ENCODE assay signal across 33 cellular contexts in genomic region chr4:5139141-5139540, GRCh38.
"Had no signal": no experiment of that assay in that cellular context is flagged by ENCODE, and none has a peak within 500 bp of the region (broad histone marks: within the 10 kb centered on the region; RNA-seq: fewer than 3 reads in every experiment).

No MANE protein-coding gene starts in this region.

- H3K27me3 Mint-ChIP-seq: activated B cell treated with CpG ODN at 0.5 μM for 24 hours; activated CD4-positive, alpha-beta memory T cell treated with anti-CD3 and anti-CD28 coated beads, Interleukin-2, amount 10 ng/mL, durations not matched to agents 7 days and 5 days had no signal

- H3K4me3 Mint-ChIP-seq: activated B cell treated with CpG ODN at 0.5 μM for 24 hours; activated CD4-positive, alpha-beta memory T cell treated with anti-CD3 and anti-CD28 coated beads, Interleukin-2, amount 10 ng/mL, durations not matched to agents 7 days and 5 days; activated naive CD4-positive, alpha-beta T cell treated with anti-CD3 and anti-CD28 coated beads for 36 hours; activated T-cell treated with anti-CD3 and anti-CD28 coated beads, Interleukin-2, amount 50 U/mL, for 4 hours; activated T-helper 1 cell treated with anti-CD3 and anti-CD28 coated beads, Interleukin-12 subunit alpha, Interleukin-12 subunit beta, Interleukin-2, Interleukin-4 antibody, amounts not matched to agents 30 ng/mL and 10 ng/mL and 1 ng/mL, durations not matched to agents 14 hours and 24 hours and 36 hours; T-helper 1 cell treated with Interleukin-12 subunit alpha and Interleukin-12 subunit beta and Interleukin-4 antibody, amounts not matched to agents 30 μg/mL and 1 μg/mL, for 36 hours; T-helper 2 cell treated with Interferon-gamma antibody and Interleukin-4, amounts not matched to agents 5 μg/mL and 100 μg/mL, for 36 hours had no signal

- H3K4me1 ChIP-seq: adrenal gland, breast epithelium, Peyer's patch, SJSA1 had no signal

- H3K4me3 ChIP-seq: adrenal gland, body of pancreas, breast epithelium, K562, Peyer's patch, SJSA1 had no signal

- H3K27me3 ChIP-seq: adrenal gland, body of pancreas, breast epithelium, Peyer's patch, SJSA1 had no signal

- H3K27ac Mint-ChIP-seq: activated B cell treated with CpG ODN at 0.5 μM for 24 hours; activated CD4-positive, alpha-beta memory T cell treated with anti-CD3 and anti-CD28 coated beads, Interleukin-2, amount 10 ng/mL, durations not matched to agents 7 days and 5 days; activated naive CD4-positive, alpha-beta T cell treated with anti-CD3 and anti-CD28 coated beads for 36 hours; activated T-helper 1 cell treated with anti-CD3 and anti-CD28 coated beads, Interleukin-12 subunit alpha, Interleukin-12 subunit beta, Interleukin-2, Interleukin-4 antibody, amounts not matched to agents 30 ng/mL and 10 ng/mL and 1 ng/mL, durations not matched to agents 14 hours and 24 hours and 36 hours; T-helper 1 cell treated with Interleukin-12 subunit alpha and Interleukin-12 subunit beta and Interleukin-4 antibody, amounts not matched to agents 30 μg/mL and 1 μg/mL, for 36 hours; T-helper 2 cell treated with Interferon-gamma antibody and Interleukin-4, amounts not matched to agents 5 μg/mL and 100 μg/mL, for 36 hours had no signal

- H3K9me3 ChIP-seq: adrenal gland, body of pancreas, breast epithelium, Peyer's patch, SJSA1, SK-N-SH had no signal

- H3K27ac ChIP-seq: adrenal gland, breast epithelium, Peyer's patch, SJSA1 had no signal

- H3K4me1 Mint-ChIP-seq: activated B cell treated with CpG ODN at 0.5 μM for 24 hours; activated CD4-positive, alpha-beta memory T cell treated with anti-CD3 and anti-CD28 coated beads, Interleukin-2, amount 10 ng/mL, durations not matched to agents 7 days and 5 days had no signal

- H3K9me3 Mint-ChIP-seq: activated B cell treated with CpG ODN at 0.5 μM for 24 hours; activated CD4-positive, alpha-beta memory T cell treated with anti-CD3 and anti-CD28 coated beads, Interleukin-2, amount 10 ng/mL, durations not matched to agents 7 days and 5 days; activated naive CD4-positive, alpha-beta T cell treated with anti-CD3 and anti-CD28 coated beads for 36 hours; activated T-cell treated with anti-CD3 and anti-CD28 coated beads, Interleukin-2, amount 50 U/mL, for 4 hours; activated T-helper 1 cell treated with anti-CD3 and anti-CD28 coated beads, Interleukin-12 subunit alpha, Interleukin-12 subunit beta, Interleukin-2, Interleukin-4 antibody, amounts not matched to agents 30 ng/mL and 10 ng/mL and 1 ng/mL, durations not matched to agents 14 hours and 24 hours and 36 hours; T-helper 1 cell treated with Interleukin-12 subunit alpha and Interleukin-12 subunit beta and Interleukin-4 antibody, amounts not matched to agents 30 μg/mL and 1 μg/mL, for 36 hours; T-helper 2 cell treated with Interferon-gamma antibody and Interleukin-4, amounts not matched to agents 5 μg/mL and 100 μg/mL, for 36 hours had no signal

- H3K36me3 Mint-ChIP-seq: activated naive CD4-positive, alpha-beta T cell treated with anti-CD3 and anti-CD28 coated beads, Interleukin-2, amount 50 U/mL, for 72 hours had no signal

- H3K36me3 ChIP-seq: adrenal gland, breast epithelium, Peyer's patch, SJSA1 had no signal

- DNase-seq: activated B cell treated with CpG ODN at 0.5 μM for 24 hours; activated CD4-positive, alpha-beta memory T cell treated with anti-CD3 and anti-CD28 coated beads, Interleukin-2, amount 10 ng/mL, durations not matched to agents 7 days and 5 days; activated CD4-positive, alpha-beta T cell treated with anti-CD3 and anti-CD28 coated beads for 4 hours; activated CD4-positive, alpha-beta T cell treated with anti-CD3 and anti-CD28 coated beads, Interleukin-2, amount 50 U/mL, for 1 hour; activated CD4-positive, CD25-positive, alpha-beta regulatory T cell treated with anti-CD3 and anti-CD28 coated beads, Interleukin-2, amount 50 U/mL, for 72 hours; activated CD8-positive, alpha-beta memory T cell treated with anti-CD3 and anti-CD28 coated beads, Interleukin-2, amount 50 U/mL, for 4 hours; activated gamma-delta T cell treated with Interleukin-2 at 50 U/mL for 16 hours; activated naive CD4-positive, alpha-beta T cell treated with anti-CD3 and anti-CD28 coated beads for 36 hours; activated T-cell treated with anti-CD3 and anti-CD28 coated beads for 4 hours; activated T-cell treated with anti-CD3 and anti-CD28 coated beads, Interleukin-2, amount 50 U/mL, for 4 hours; adrenal gland; body of pancreas; caudate nucleus; NCI-H1092 treated with DMSO at 0.1 percent for 48 hours; NCI-H1417 treated with DMSO at 0.1 percent for 48 hours; NCI-H187 treated with DMSO at 0.1 percent for 48 hours; NCI-H2081; NCI-H510A; NCI-H526; NCI-H748 treated with DMSO at 0.1 percent for 48 hours; NK-92 treated with Interleukin-12 subunit alpha and Interleukin-12 subunit beta, amount 100 ng/mL, for 24 hours; PC-3; Peyer's patch; RPMI8226; SHP77 treated with DMSO at 0.1 percent for 48 hours; SK-N-SH had no signal
